ENCODE assay signal across 9 cellular contexts in the genomic region with DNA sequence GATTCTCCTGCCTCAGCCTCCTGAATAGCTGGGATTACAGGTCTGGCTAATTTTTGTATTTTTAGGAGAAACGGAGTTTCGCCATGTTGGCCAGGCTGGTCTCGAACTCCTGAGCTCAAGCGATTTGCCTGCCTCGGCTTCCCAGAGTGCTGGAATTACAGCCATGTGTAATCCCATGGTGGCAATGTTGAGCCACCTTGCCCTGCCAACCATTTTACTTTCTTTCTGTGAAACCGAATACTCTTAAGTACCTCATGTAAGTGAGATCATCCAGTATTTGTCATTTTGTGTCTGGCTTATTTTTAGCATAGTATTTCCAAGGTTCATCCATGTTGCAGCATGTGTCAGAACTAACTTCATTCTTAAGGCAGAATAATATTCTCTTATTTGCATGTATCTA. TPM values are rescaled to one million over a fixed set of nuclear protein-coding genes. Genes with fewer than 3 reads are reported as not detected.
DNase-seq lines count a peak whose midpoint lies in the region; ATAC-seq and TF ChIP-seq lines count a peak whose summit lies in the region.
"Had no signal": no experiment of that assay in that cellular context is flagged by ENCODE, and none has a peak within 500 bp of the region (broad histone marks: within the 10 kb centered on the region; RNA-seq: fewer than 3 reads in every experiment).

No MANE protein-coding gene starts in this region.

- H4K20me1 ChIP-seq in mammary epithelial cell (ENCODE audit: insufficient read depth, low read length): peaks cover 37% of the 10 kb centered on the region

- peak overlapping the region in 9 of 10 donors; percentile 56 to 99 (median 61) for H3K4me3 Mint-ChIP-seq in naive thymus-derived CD4-positive, alpha-beta T cell
- H3K4me3 Mint-ChIP-seq in activated CD4-positive, alpha-beta memory T cell treated with anti-CD3 and anti-CD28 coated beads, Interleukin-2, amount 10 ng/mL, durations not matched to agents 7 days and 5 days: no peak overlapping the region

- POLR2A ChIA-PET in naive thymus-derived CD4-positive, alpha-beta T cell (lab: Charles Lee): interaction anchor here (1.1 to 1.5 kb wide), 2 partner anchors 9 to 16 kb away, joined by 3 read pairs; no protein-coding TSS in a partner anchor
- POLR2A ChIA-PET in activated CD4-positive, alpha-beta memory T cell treated with anti-CD3 and anti-CD28 coated beads, Interleukin-2, amount 10 ng/mL, durations not matched to agents 7 days and 5 days (lab: Charles Lee): interaction anchor here (1.0 to 1.6 kb wide), 2 partner anchors 16 to 29 kb away, joined by 3 to 5 read pairs; no protein-coding TSS in a partner anchor

- H3K4me1 Mint-ChIP-seq in naive thymus-derived CD4-positive, alpha-beta T cell: peaks cover 75 to 95% (median 84%) of the 10 kb centered on the region in 7 donors
- peaks cover 85% of the 10 kb centered on the region for H3K4me1 Mint-ChIP-seq in activated CD4-positive, alpha-beta memory T cell treated with anti-CD3 and anti-CD28 coated beads, Interleukin-2, amount 10 ng/mL, durations not matched to agents 7 days and 5 days

- H3K27ac Mint-ChIP-seq in naive thymus-derived CD4-positive, alpha-beta T cell: peak overlapping the region; percentile 14 to 84 (median 60)
- no peak overlapping the region for H3K27ac Mint-ChIP-seq in activated CD4-positive, alpha-beta memory T cell treated with anti-CD3 and anti-CD28 coated beads, Interleukin-2, amount 10 ng/mL, durations not matched to agents 7 days and 5 days

- H3K4me2 ChIP-seq in mammary epithelial cell (ENCODE audit: insufficient read depth, low read depth, low read length): peak overlapping the region; percentile 71

- H2AFZ ChIP-seq in mammary epithelial cell (ENCODE audit: low read depth, low read length): no peak overlapping the region

- H3K4me3 ChIP-seq in AG10803 (ENCODE audit: low read length) (no peak overlapping the region), mammary epithelial cell (replicated peaks in 1 of 3; ENCODE audit: insufficient read depth in 1 of 3, low read depth in 2 of 3, low read length in 3 of 3) (no peak overlapping the region)
- no peak overlapping the region for H3K4me3 ChIP-seq in naive thymus-derived CD4-positive, alpha-beta T cell (ENCODE audit: low read length)

- WGBS in mammary epithelial cell (ENCODE audit: low coverage, missing lambda C conversion rate): 87% methylated on average over 6 of the region's 6 CpGs

- in situ Hi-C loops in mammary epithelial cell (cut with MboI; ENCODE audit: low sequenced_read_pairs in 2 of 2): loop anchor here in 1 of 2 donors (10.0 to 25.0 kb wide), 2 partner anchors 47 to 335 kb away; a partner anchor contains a TSS

- ATAC-seq in naive thymus-derived CD4-positive, alpha-beta T cell: no peak
- ATAC-seq in HG03135 (IDR thresholded peaks at IDR 0.05; ENCODE audit: unreplicated experiment): no peak

- TF ChIP-seq CTCF in AG10803 (conservative IDR thresholded peaks at IDR 0.05; ENCODE audit: low read length) (no peak), mammary epithelial cell (conservative IDR thresholded peaks at IDR 0.05 in 1 of 2, IDR thresholded peaks at IDR 0.05 in 1 of 2; ENCODE audit: extremely low read depth in 1 of 2, insufficient read depth in 1 of 2, low read depth in 1 of 2, low read length in 2 of 2) (no peak)

- no peaks in the 10 kb centered on the region for H3K36me3 ChIP-seq in mammary epithelial cell (ENCODE audit: insufficient read depth, low read length)
- no peaks in the 10 kb centered on the region for H3K36me3 ChIP-seq in naive thymus-derived CD4-positive, alpha-beta T cell (ENCODE audit: control insufficient read depth in 2 of 3, insufficient read depth in 3 of 3, low read length in 3 of 3)

- no peak overlapping the region for H3K27ac ChIP-seq in mammary epithelial cell (ENCODE audit: insufficient read depth, low read depth, low read length)
- no peak overlapping the region for H3K27ac ChIP-seq in naive thymus-derived CD4-positive, alpha-beta T cell (ENCODE audit: low read depth, low read length)

- peaks cover 54% of the 10 kb centered on the region for H3K4me1 ChIP-seq in mammary epithelial cell (ENCODE audit: insufficient read depth, low read length)
- H3K4me1 ChIP-seq in naive thymus-derived CD4-positive, alpha-beta T cell (ENCODE audit: control insufficient read depth in 2 of 2, insufficient read depth in 2 of 2, low read length in 2 of 2): peaks cover 69 to 90% of the 10 kb centered on the region in 2 donors

- dilution Hi-C loops in mammary epithelial cell (cut with HindIII; ENCODE audit: low sequenced_read_pairs): no loop called here

- intact Hi-C loops in mammary epithelial cell (cut with micrococcal nuclease): no loop called here
- intact Hi-C loops in naive thymus-derived CD4-positive, alpha-beta T cell (cut with micrococcal nuclease): no loop called here

- H3K27me3 Mint-ChIP-seq in naive thymus-derived CD4-positive, alpha-beta T cell: no peaks in the 10 kb centered on the region
- H3K27me3 Mint-ChIP-seq in activated CD4-positive, alpha-beta memory T cell treated with anti-CD3 and anti-CD28 coated beads, Interleukin-2, amount 10 ng/mL, durations not matched to agents 7 days and 5 days: no peaks in the 10 kb centered on the region

- no peaks in the 10 kb centered on the region for H3K27me3 ChIP-seq in mammary epithelial cell (ENCODE audit: insufficient read depth, low read length)
- no peaks in the 10 kb centered on the region for H3K27me3 ChIP-seq in naive thymus-derived CD4-positive, alpha-beta T cell (ENCODE audit: control insufficient read depth in 2 of 2, insufficient read depth in 2 of 2, low read length in 2 of 2)

- BruUV-seq in mammary epithelial cell (replicated peaks; lab: Mats Ljungman, UMichigan): no TSS peak

- no peaks in the 10 kb centered on the region for H3K9me3 ChIP-seq in mammary epithelial cell (replicated peaks; ENCODE audit: insufficient read depth, low read length)
- no peaks in the 10 kb centered on the region for H3K9me3 ChIP-seq in naive thymus-derived CD4-positive, alpha-beta T cell (ENCODE audit: control insufficient read depth in 2 of 3, low read length in 3 of 3)

- DNase-seq in AG10803 (ENCODE audit: low read depth) (peak; percentile 52), M059J (ENCODE audit: low read depth) (peak; percentile 82), mammary epithelial cell (no peak), NOMO-1 treated with dmso at 0.1 percent for 144 hours (lab: John Stamatoyannopoulos, UW; ENCODE audit: unreplicated experiment) (no peak), NCI-H1930 (lab: John Stamatoyannopoulos, UW) (no peak)
- DNase-seq in naive thymus-derived CD4-positive, alpha-beta T cell: no peak
- no peak for DNase-seq in activated CD4-positive, alpha-beta memory T cell treated with anti-CD3 and anti-CD28 coated beads, Interleukin-2, amount 10 ng/mL, durations not matched to agents 7 days and 5 days
- DNase-seq: NCI-H187 had no signal

- H3K79me2 ChIP-seq in mammary epithelial cell (ENCODE audit: insufficient read depth, low read length): peaks cover 98% of the 10 kb centered on the region

- peaks cover 0 to 2% (median 0%) of the 10 kb centered on the region in 11 donors for H3K9me3 Mint-ChIP-seq in naive thymus-derived CD4-positive, alpha-beta T cell
- H3K9me3 Mint-ChIP-seq in activated CD4-positive, alpha-beta memory T cell treated with anti-CD3 and anti-CD28 coated beads, Interleukin-2, amount 10 ng/mL, durations not matched to agents 7 days and 5 days: no peaks in the 10 kb centered on the region

- CTCF ChIA-PET in mammary epithelial cell (lab: Charles Lee; ENCODE audit: low non-redundant PET): no interaction called here
- CTCF ChIA-PET in naive thymus-derived CD4-positive, alpha-beta T cell (lab: Charles Lee): no interaction called here
- CTCF ChIA-PET in activated CD4-positive, alpha-beta memory T cell treated with anti-CD3 and anti-CD28 coated beads, Interleukin-2, amount 10 ng/mL, durations not matched to agents 7 days and 5 days (lab: Charles Lee): no interaction called here

- H3K36me3 Mint-ChIP-seq in naive thymus-derived CD4-positive, alpha-beta T cell: peaks cover 0 to 28% (median 0%) of the 10 kb centered on the region in 5 donors
- H3K36me3 Mint-ChIP-seq in activated CD4-positive, alpha-beta memory T cell treated with anti-CD3 and anti-CD28 coated beads, Interleukin-2, amount 10 ng/mL, durations not matched to agents 7 days and 5 days (ENCODE audit: low read depth): peaks cover 24% of the 10 kb centered on the region

- H3K9ac ChIP-seq in mammary epithelial cell (ENCODE audit: insufficient read depth, low read length): no peak overlapping the region

RNA-seq across cellular contexts. Expression of a gene that starts 8.2 kb away (rescaled TPM):
- total RNA-seq in M059J (2014; rRNA removed; shearing (Covaris generic)): 38.2 and 80.5 TPM in 2 replicates
- 100 to 1,000 TPM in 1 of 2 donors, 10 to 100 TPM in 1; 84.0 to 170 TPM for total RNA-seq in mammary epithelial cell
- 26.5 TPM for polyA plus RNA-seq in mammary epithelial cell
- polyA minus RNA-seq in mammary epithelial cell: 206 TPM
- 100 to 1,000 TPM; 208 to 382 (median 272) TPM for total RNA-seq in naive thymus-derived CD4-positive, alpha-beta T cell
- 10 to 100 TPM; 29.8 to 62.4 TPM for polyA plus RNA-seq in naive thymus-derived CD4-positive, alpha-beta T cell
- total RNA-seq in activated CD4-positive, alpha-beta memory T cell treated with anti-CD3 and anti-CD28 coated beads, Interleukin-2, amount 10 ng/mL, durations not matched to agents 7 days and 5 days: 100 to 1,000 TPM; 178 to 190 TPM

Comparison
In these comparisons a context has a peak if more than half of its experiments do, and no peak if none do; other contexts are left out.
1. DNase-seq: peak in AG10803 (single experiment) and M059J (single experiment); none in mammary epithelial cell (single experiment), naive thymus-derived CD4-positive, alpha-beta T cell (0 of 9), activated CD4-positive, alpha-beta memory T cell treated with anti-CD3 and anti-CD28 coated beads, Interleukin-2, amount 10 ng/mL, durations not matched to agents 7 days and 5 days (single experiment), NOMO-1 treated with dmso at 0.1 percent for 144 hours (single experiment) and NCI-H1930 (0 of 2).